Comparison of ENCODE assay signal across 19 cellular contexts in genomic region chr6:20447157-20447556, GRCh38. TPM values are rescaled to one million over a fixed set of nuclear protein-coding genes. Genes with fewer than 3 reads are reported as not detected.
DNase-seq lines count a peak whose midpoint lies in the region; ATAC-seq and TF ChIP-seq lines count a peak whose summit lies in the region.
"Had no signal": no experiment of that assay in that cellular context is flagged by ENCODE, and none has a peak within 500 bp of the region (broad histone marks: within the 10 kb centered on the region; RNA-seq: fewer than 3 reads in every experiment).

No MANE protein-coding gene starts in this region.

- no peaks in the 10 kb centered on the region for H3K27me3 ChIP-seq in SJCRH30
- no peaks in the 10 kb centered on the region for H3K27me3 ChIP-seq in ascending aorta
- H3K27me3 ChIP-seq: colonic mucosa had no signal

- CTCF ChIA-PET in WTC11 (lab: Charles Lee), result interaction anchor here (0.5 to 1.5 kb wide), 4 partner anchors 8 to 43 kb away, joined by 3 to 6 read pairs (median 4); no protein-coding TSS in a partner anchor

- ATAC-seq in WTC11, result peak; percentile 60
- no peak for ATAC-seq in HG03439 (IDR thresholded peaks at IDR 0.05; ENCODE audit: unreplicated experiment)
- ATAC-seq: naive thymus-derived CD4-positive, alpha-beta T cell; Panc1 had no signal

- H3K27ac ChIP-seq in SJCRH30 (no peak overlapping the region), ascending aorta (no peak overlapping the region)
- H3K27ac ChIP-seq: parathyroid adenoma, SK-N-MC had no signal

- no peaks in the 10 kb centered on the region for H3K9me3 ChIP-seq in SJCRH30 (replicated peaks)
- no peaks in the 10 kb centered on the region for H3K9me3 ChIP-seq in ascending aorta
- H3K9me3 ChIP-seq: colonic mucosa had no signal

- POLR2A ChIA-PET in WTC11 (lab: Charles Lee), result no interaction called here

- no peaks in the 10 kb centered on the region for H3K36me3 ChIP-seq in SJCRH30
- no peaks in the 10 kb centered on the region for H3K36me3 ChIP-seq in ascending aorta
- H3K36me3 ChIP-seq: colonic mucosa had no signal

- H3K4me3 ChIP-seq in fibroblast of villous mesenchyme (ENCODE audit: low read depth, low read length) (no peak overlapping the region), SJCRH30 (no peak overlapping the region), ascending aorta (no peak overlapping the region)
- H3K4me3 ChIP-seq: colonic mucosa, SK-N-MC had no signal

- TF ChIP-seq CTCF in WTC11 (IDR thresholded peaks at IDR 0.05) (no peak), fibroblast of villous mesenchyme (IDR thresholded peaks at IDR 0.05; ENCODE audit: insufficient read depth, low read depth, low read length) (no peak), progenitor cell of endocrine pancreas (IDR thresholded peaks at IDR 0.05; ENCODE audit: unreplicated experiment) (no peak), ascending aorta (IDR thresholded peaks at IDR 0.05) (no peak)

- no peaks in the 10 kb centered on the region for H3K4me1 ChIP-seq in SJCRH30
- H3K4me1 ChIP-seq in ascending aorta, result peaks cover 0 to 4% of the 10 kb centered on the region in 2 donors
- H3K4me1 ChIP-seq: parathyroid adenoma had no signal

- intact Hi-C loops in ascending aorta (cut with DNase I), result no loop called here

- DNase-seq in EH (ENCODE audit: low read depth), result peak; percentile 42
- no peak for DNase-seq in WTC11 (ENCODE audit: low spot score)
- DNase-seq in fibroblast of villous mesenchyme (ENCODE audit: low read depth), result peak; percentile 40
- DNase-seq in progenitor cell of endocrine pancreas (ENCODE audit: low spot score, unreplicated experiment), result no peak
- no peak for DNase-seq in SJCRH30
- no peak for DNase-seq in ascending aorta (ENCODE audit: low spot score in 2 of 2)
- DNase-seq: activated CD4-positive, alpha-beta T cell treated with anti-CD3 and anti-CD28 coated beads for 48 hours; activated naive CD4-positive, alpha-beta T cell treated with Interleukin-2 at 50 U/mL for 16 hours; aorta; colonic mucosa; naive thymus-derived CD4-positive, alpha-beta T cell; NCI-H1436 treated with DMSO at 0.1 percent for 48 hours; NCI-H82; stimulated activated CD8-positive, alpha-beta memory T cell treated with anti-CD3 and anti-CD28 coated beads, Interleukin-4, amount 100 ng/mL, for 48 hours; substantia nigra had no signal

- H3K27ac Mint-ChIP-seq in WTC11 (peak overlapping the region; percentile 90), progenitor cell of endocrine pancreas (peak overlapping the region; percentile 33)

- H3K9me3 Mint-ChIP-seq in WTC11, result no peaks in the 10 kb centered on the region
- H3K9me3 Mint-ChIP-seq in progenitor cell of endocrine pancreas (ENCODE audit: low read depth), result peaks cover 13% of the 10 kb centered on the region

- no peak overlapping the region for H3K4me3 Mint-ChIP-seq in WTC11
- no peak overlapping the region for H3K4me3 Mint-ChIP-seq in progenitor cell of endocrine pancreas (ENCODE audit: low read depth)
- H3K4me3 Mint-ChIP-seq: naive thymus-derived CD4-positive, alpha-beta T cell had no signal

- H3K4me1 Mint-ChIP-seq in WTC11, result peaks cover 49% of the 10 kb centered on the region
- peaks cover 1% of the 10 kb centered on the region for H3K4me1 Mint-ChIP-seq in progenitor cell of endocrine pancreas (ENCODE audit: low read depth)

- no peaks in the 10 kb centered on the region for H3K27me3 Mint-ChIP-seq in WTC11 (ENCODE audit: low read depth)
- no peaks in the 10 kb centered on the region for H3K27me3 Mint-ChIP-seq in progenitor cell of endocrine pancreas
- H3K27me3 Mint-ChIP-seq: naive thymus-derived CD4-positive, alpha-beta T cell had no signal

- peaks cover 6% of the 10 kb centered on the region for H3K36me3 Mint-ChIP-seq in WTC11
- H3K36me3 Mint-ChIP-seq in progenitor cell of endocrine pancreas (ENCODE audit: insufficient read depth), result peaks cover 27% of the 10 kb centered on the region

TF ChIP-seq in WTC11, 78 proteins besides CTCF, POLR2A, EP300 and RAD21:
- TF ChIP-seq ZNF423 (CRISPR knock-in tag; IDR thresholded peaks at IDR 0.05), result no peak
- TF ChIP-seq NR1H2 (CRISPR knock-in tag; IDR thresholded peaks at IDR 0.05), result no peak

RNA-seq across cellular contexts. Expression of gene E2F3, which starts 45.5 kb away (rescaled TPM):
- total RNA-seq in WTC11 (2021), result 29.2 to 30.2 TPM (median 30.0 TPM) in 3 replicates
- 8.7 and 13.0 TPM in 2 replicates for total RNA-seq in fibroblast of villous mesenchyme
- 32.5 and 33.2 TPM in 2 replicates for total RNA-seq in progenitor cell of endocrine pancreas
- 17.8 and 19.2 TPM in 2 replicates for total RNA-seq in SJCRH30 (2014; rRNA removed; shearing (Covaris generic))
- total RNA-seq in ascending aorta, result 1.1 TPM

Comparison
In these comparisons a context has a peak if more than half of its experiments do, and no peak if none do; other contexts are left out.
1. DNase-seq: peak in EH (single experiment) and fibroblast of villous mesenchyme (single experiment); none in WTC11 (single experiment), progenitor cell of endocrine pancreas (single experiment), SJCRH30 (0 of 2) and ascending aorta (0 of 2).